Comparison of ENCODE assay signal across 23 cellular contexts in genomic region chr19:23787106-23787505, GRCh38. TPM values are rescaled to one million over a fixed set of nuclear protein-coding genes. Genes with fewer than 3 reads are reported as not detected.
A peak's percentile ranks its signal among the peaks of the same experiment; 100 is the strongest.
DNase-seq lines count a peak whose midpoint lies in the region; ATAC-seq, FAIRE-seq and TF ChIP-seq lines count a peak whose summit lies in the region.
"Had no signal": no experiment of that assay in that cellular context is flagged by ENCODE, and none has a peak within 500 bp of the region (broad histone marks: within the 10 kb centered on the region; RNA-seq: fewer than 3 reads in every experiment).

No MANE protein-coding gene starts in this region.

- peak overlapping the region; percentile 19 for H2BK120ac ChIP-seq in mesenchymal stem cell (ENCODE audit: low read depth, low read length)

- H3K23ac ChIP-seq in mesenchymal stem cell (ENCODE audit: low read length in 2 of 2): no peak overlapping the region

- H3K27ac ChIP-seq in mesenchymal stem cell (ENCODE audit: low read length, poor library complexity, severe bottlenecking) (no peak overlapping the region), body of pancreas (no peak overlapping the region)
- H3K27ac ChIP-seq: ascending aorta, coronary artery, left lung, vagina had no signal

- no peak overlapping the region for H3K18ac ChIP-seq in mesenchymal stem cell (ENCODE audit: low read depth in 1 of 2, low read length in 2 of 2)

- H3K9me3 ChIP-seq in mesenchymal stem cell (ENCODE audit: control insufficient read depth, low read length) (peaks cover 56% of the 10 kb centered on the region), body of pancreas (no peaks in the 10 kb centered on the region)
- H3K9me3 ChIP-seq: ascending aorta, HAP-1, vagina had no signal

- peaks cover 12% of the 10 kb centered on the region for H3K9me3 Mint-ChIP-seq in activated CD8-positive, alpha-beta T cell treated with anti-CD3 and anti-CD28 coated beads, Interleukin-2, amount 10 ng/mL, durations not matched to agents 7 days and 5 days (ENCODE audit: insufficient read depth)
- H3K9me3 Mint-ChIP-seq: CD8-positive, alpha-beta memory T cell had no signal

- no peak overlapping the region for H4K8ac ChIP-seq in mesenchymal stem cell (ENCODE audit: low read length)

- peaks cover 7% of the 10 kb centered on the region for H3K4me1 Mint-ChIP-seq in activated CD8-positive, alpha-beta T cell treated with anti-CD3 and anti-CD28 coated beads, Interleukin-2, amount 10 ng/mL, durations not matched to agents 7 days and 5 days (ENCODE audit: low read depth)
- H3K4me1 Mint-ChIP-seq: CD8-positive, alpha-beta memory T cell; stimulated activated naive CD8-positive, alpha-beta T cell treated with anti-CD3 and anti-CD28 coated beads, Interleukin-15, amount 100 ng/mL, for 72 hours had no signal

- H2BK15ac ChIP-seq in mesenchymal stem cell (ENCODE audit: low read depth, poor library complexity, severe bottlenecking): no peak overlapping the region

- in situ Hi-C loops in GM13977 (cut with MboI; ENCODE audit: low pct_unique_long_range_greater_than_20kb, low sequenced_read_pairs, unreplicated experiment): no loop called here

- FAIRE-seq in bronchial epithelial cell (lab: Jason Lieb, UNC): no peak
- FAIRE-seq: endometrium, GM19239 had no signal

- no peak overlapping the region for H3K4me3 Mint-ChIP-seq in activated CD8-positive, alpha-beta T cell treated with anti-CD3 and anti-CD28 coated beads, Interleukin-2, amount 10 ng/mL, durations not matched to agents 7 days and 5 days
- H3K4me3 Mint-ChIP-seq: CD8-positive, alpha-beta memory T cell; stimulated activated naive CD8-positive, alpha-beta T cell treated with anti-CD3 and anti-CD28 coated beads, Interleukin-15, amount 100 ng/mL, for 72 hours had no signal

- H3K27ac Mint-ChIP-seq in activated CD8-positive, alpha-beta T cell treated with anti-CD3 and anti-CD28 coated beads, Interleukin-2, amount 10 ng/mL, durations not matched to agents 7 days and 5 days: no peak overlapping the region

- peak; percentile 74 for DNase-seq in EL
- peak; percentile 92 for DNase-seq in MV-4-11 (lab: John Stamatoyannopoulos, UW)
- DNase-seq in bronchial epithelial cell (ENCODE audit: low read depth): peak; percentile 31
- DNase-seq in mesenchymal stem cell: peak; percentile 66
- no peak for DNase-seq in body of pancreas
- no peak for DNase-seq in GM13977 (ENCODE audit: low spot score)
- no peak for DNase-seq in activated CD8-positive, alpha-beta T cell treated with anti-CD3 and anti-CD28 coated beads, Interleukin-2, amount 10 ng/mL, durations not matched to agents 7 days and 5 days
- DNase-seq: activated CD4-positive, alpha-beta T cell treated with anti-CD3 and anti-CD28 coated beads for 48 hours; CD8-positive, alpha-beta memory T cell; DND-41; left lung; NCI-H1436 treated with DMSO at 0.1 percent for 48 hours; occipital lobe; stimulated activated CD4-positive, alpha-beta T cell treated with anti-CD3 and anti-CD28 coated beads, Interleukin-2, amount 100 ng/mL, for 24 hours; stimulated activated naive CD8-positive, alpha-beta T cell treated with anti-CD3 and anti-CD28 coated beads, Interleukin-15, amount 100 ng/mL, for 72 hours had no signal

- H3K14ac ChIP-seq in mesenchymal stem cell (ENCODE audit: low read length in 2 of 2): no peak overlapping the region

- H3K36me3 ChIP-seq in bronchial epithelial cell (ENCODE audit: control insufficient read depth, insufficient read depth, low read length) (peaks cover 1% of the 10 kb centered on the region), mesenchymal stem cell (ENCODE audit: control insufficient read depth in 1 of 2, insufficient read depth in 2 of 2, low read depth in 1 of 2, low read length in 2 of 2) (no peaks in the 10 kb centered on the region), body of pancreas (replicated peaks in 1 of 2; ENCODE audit: insufficient read depth in 1 of 2, low read depth in 2 of 2) (no peaks in the 10 kb centered on the region)
- H3K36me3 ChIP-seq: HAP-1, vagina had no signal

- TF ChIP-seq POLR2A in body of pancreas (IDR thresholded peaks at IDR 0.05): no peak

- H3K4me1 ChIP-seq in mesenchymal stem cell (ENCODE audit: control insufficient read depth, insufficient read depth, low read depth, low read length): no peaks in the 10 kb centered on the region
- H3K4me1 ChIP-seq in body of pancreas: peaks cover 7% of the 10 kb centered on the region
- H3K4me1 ChIP-seq: ascending aorta, HAP-1, left lung, vagina had no signal

- H3K79me1 ChIP-seq in mesenchymal stem cell (replicated peaks; ENCODE audit: low read length, poor library complexity, severe bottlenecking): no peaks in the 10 kb centered on the region

- H3K27me3 Mint-ChIP-seq in activated CD8-positive, alpha-beta T cell treated with anti-CD3 and anti-CD28 coated beads, Interleukin-2, amount 10 ng/mL, durations not matched to agents 7 days and 5 days (ENCODE audit: low read depth): no peaks in the 10 kb centered on the region
- H3K27me3 Mint-ChIP-seq: CD8-positive, alpha-beta memory T cell; stimulated activated naive CD8-positive, alpha-beta T cell treated with anti-CD3 and anti-CD28 coated beads, Interleukin-15, amount 100 ng/mL, for 72 hours had no signal

- CTCF ChIA-PET in activated CD8-positive, alpha-beta T cell treated with anti-CD3 and anti-CD28 coated beads, Interleukin-2, amount 10 ng/mL, durations not matched to agents 7 days and 5 days (lab: Charles Lee): no interaction called here

- H2BK12ac ChIP-seq in mesenchymal stem cell (ENCODE audit: low read length in 2 of 2): no peak overlapping the region

- 62% methylated on average over 2 of the region's 3 CpGs for WGBS in mesenchymal stem cell
- 85 to 98% methylated on average over 3 of the region's 3 CpGs for WGBS in body of pancreas, 2 donors

- ATAC-seq in body of pancreas (no peak), GM19351 (IDR thresholded peaks at IDR 0.05; ENCODE audit: unreplicated experiment) (no peak)
- ATAC-seq in activated CD8-positive, alpha-beta T cell treated with anti-CD3 and anti-CD28 coated beads, Interleukin-2, amount 10 ng/mL, durations not matched to agents 7 days and 5 days: no peak
- ATAC-seq: left lung; SK-N-SH treated with all-trans-retinoic acid at 6 μM for 48 hours; stimulated activated naive CD8-positive, alpha-beta T cell treated with anti-CD3 and anti-CD28 coated beads, Interleukin-15, amount 100 ng/mL, for 72 hours had no signal

- no peak overlapping the region for H3K4me2 ChIP-seq in mesenchymal stem cell (ENCODE audit: low read length, poor library complexity, severe bottlenecking)

- no peaks in the 10 kb centered on the region for H3K27me3 ChIP-seq in bronchial epithelial cell (ENCODE audit: control insufficient read depth, insufficient read depth, low read length)
- H3K27me3 ChIP-seq in mesenchymal stem cell (ENCODE audit: control insufficient read depth in 1 of 2, insufficient read depth in 1 of 2, low read length in 2 of 2): no peaks in the 10 kb centered on the region
- H3K27me3 ChIP-seq in body of pancreas: no peaks in the 10 kb centered on the region
- H3K27me3 ChIP-seq: ascending aorta, left lung, vagina had no signal

- POLR2A ChIA-PET in activated CD8-positive, alpha-beta T cell treated with anti-CD3 and anti-CD28 coated beads, Interleukin-2, amount 10 ng/mL, durations not matched to agents 7 days and 5 days (lab: Charles Lee): no interaction called here

- no peak overlapping the region for H2AK5ac ChIP-seq in mesenchymal stem cell (ENCODE audit: low read length, severe bottlenecking)

- peaks cover 54% of the 10 kb centered on the region for H3K36me3 Mint-ChIP-seq in activated CD8-positive, alpha-beta T cell treated with anti-CD3 and anti-CD28 coated beads, Interleukin-2, amount 10 ng/mL, durations not matched to agents 7 days and 5 days (ENCODE audit: low read depth)

- H3K9ac ChIP-seq in mesenchymal stem cell (ENCODE audit: low read length): no peak overlapping the region

- H2BK5ac ChIP-seq in mesenchymal stem cell (ENCODE audit: low read depth, low read length, poor library complexity, severe bottlenecking): no peak overlapping the region

- H3K4me3 ChIP-seq in bronchial epithelial cell (ENCODE audit: low read depth, low read length) (no peak overlapping the region), mesenchymal stem cell (ENCODE audit: insufficient read depth in 1 of 2, low read depth in 1 of 2, low read length in 2 of 2) (no peak overlapping the region), body of pancreas (no peak overlapping the region)
- H3K4me3 ChIP-seq: ascending aorta, coronary artery, HAP-1, left lung, vagina had no signal

- H4K91ac ChIP-seq in mesenchymal stem cell (ENCODE audit: low read length): no peak overlapping the region

- H3K4ac ChIP-seq in mesenchymal stem cell (ENCODE audit: low read depth in 1 of 2, low read length in 2 of 2): no peak overlapping the region

- H2AFZ ChIP-seq in mesenchymal stem cell (ENCODE audit: low read depth, low read length): no peak overlapping the region

- TF ChIP-seq CTCF in bronchial epithelial cell (IDR thresholded peaks at IDR 0.05; ENCODE audit: insufficient read depth, low read length, severe bottlenecking) (no peak), body of pancreas (IDR thresholded peaks at IDR 0.05) (no peak), GM13977 (IDR thresholded peaks at IDR 0.05; ENCODE audit: extremely low read depth, insufficient read depth, missing control alignments) (no peak)

- intact Hi-C loops in body of pancreas (cut with DNase I): no loop called here

RNA-seq across cellular contexts. Expression of gene ZNF681, which starts 28.4 kb away (rescaled TPM):
- total RNA-seq in bronchial epithelial cell (1.1 and 1.2 TPM in 2 replicates), body of pancreas (1 to 10 TPM in 1 of 2 donors, under 1 TPM in 1; 0.99 to 2.1 TPM)
- 0.36 TPM for polyA plus RNA-seq in mesenchymal stem cell (2013, experiment 1 of 2)
- polyA plus RNA-seq in mesenchymal stem cell (2013, experiment 2 of 2): 0.40 TPM
- total RNA-seq in activated CD8-positive, alpha-beta T cell treated with anti-CD3 and anti-CD28 coated beads, Interleukin-2, amount 10 ng/mL, durations not matched to agents 7 days and 5 days: 1 to 10 TPM; 5.5 to 7.5 TPM

Comparison
In these comparisons a context has a peak if more than half of its experiments do, and no peak if none do; other contexts are left out.
1. DNase-seq: peak in EL (single experiment), MV-4-11 (single experiment), bronchial epithelial cell (single experiment) and mesenchymal stem cell (single experiment); none in body of pancreas (0 of 4), GM13977 (single experiment) and activated CD8-positive, alpha-beta T cell treated with anti-CD3 and anti-CD28 coated beads, Interleukin-2, amount 10 ng/mL, durations not matched to agents 7 days and 5 days (single experiment).